In the genomic region with DNA sequence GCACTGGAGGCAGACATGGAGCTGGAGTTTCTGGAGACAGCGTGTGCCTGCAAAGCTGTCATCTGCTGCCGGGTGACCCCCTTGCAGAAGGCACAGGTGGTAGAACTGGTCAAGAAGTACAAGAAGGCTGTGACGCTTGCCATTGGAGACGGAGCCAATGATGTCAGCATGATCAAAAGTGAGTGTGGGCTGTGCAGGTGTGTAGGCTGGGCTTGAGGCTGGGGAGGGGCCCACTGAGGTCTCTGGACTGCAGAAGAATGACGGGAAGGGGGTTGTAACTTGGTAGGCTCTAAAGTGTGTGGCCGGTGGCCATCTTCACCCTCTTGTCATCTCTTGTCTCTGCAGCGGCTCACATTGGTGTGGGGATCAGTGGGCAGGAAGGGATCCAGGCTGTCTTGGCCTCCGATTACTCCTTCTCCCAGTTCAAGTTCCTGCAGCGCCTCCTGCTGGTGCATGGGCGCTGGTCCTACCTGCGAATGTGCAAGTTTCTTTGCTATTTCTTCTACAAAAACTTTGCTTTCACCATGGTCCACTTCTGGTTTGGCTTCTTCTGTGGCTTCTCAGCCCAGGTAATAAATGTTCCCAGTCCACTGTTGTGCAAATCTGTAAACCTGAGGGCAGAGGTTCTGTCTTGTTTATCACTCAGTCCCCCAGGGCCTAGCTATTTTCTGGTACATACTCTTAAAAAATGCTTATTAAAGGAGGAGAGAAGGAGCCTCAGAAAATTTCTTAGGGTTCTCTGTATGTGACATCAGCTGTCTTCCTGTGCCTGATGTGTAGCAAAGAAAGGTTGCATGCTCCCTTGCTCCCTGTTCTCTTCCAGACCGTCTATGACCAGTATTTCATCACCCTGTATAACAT, we compare ENCODE assay signal across 8 cellular contexts. TPM values are rescaled to one million over a fixed set of nuclear protein-coding genes. Genes with fewer than 3 reads are reported as not detected.
A peak's percentile ranks its signal among the peaks of the same experiment; 100 is the strongest.
DNase-seq lines count a peak whose midpoint lies in the region; ATAC-seq, FAIRE-seq and TF ChIP-seq lines count a peak whose summit lies in the region.

No MANE protein-coding gene starts in this region.

- TF ChIP-seq RAD21 in Ishikawa (IDR thresholded peaks at IDR 0.05; ENCODE audit: low read depth), result peak; percentile 67

- H3K36me3 Mint-ChIP-seq in CD14-positive monocyte (peaks cover 0 to 15% of the 10 kb centered on the region in 2 donors), neural crest cell (ENCODE audit: low read depth) (peaks cover 22% of the 10 kb centered on the region)

- H3K4me1 Mint-ChIP-seq in CD14-positive monocyte, result peaks cover 50% of the 10 kb centered on the region
- no peaks in the 10 kb centered on the region for H3K4me1 Mint-ChIP-seq in neural crest cell

- H3K4me3 Mint-ChIP-seq in CD14-positive monocyte (no peak overlapping the region), neural crest cell (no peak overlapping the region)

- no peak for FAIRE-seq in urothelium cell line (lab: Jason Lieb, UNC)

- no peak for ATAC-seq in HG02840 (IDR thresholded peaks at IDR 0.05; ENCODE audit: low FRiP score, unreplicated experiment)

- peak overlapping the region in 6 of 7 donors; percentile 8 to 77 (median 36) for H3K27ac Mint-ChIP-seq in CD14-positive monocyte
- H3K27ac Mint-ChIP-seq in neural crest cell (ENCODE audit: unreplicated experiment), result no peak overlapping the region

- H3K9me3 Mint-ChIP-seq in CD14-positive monocyte, result peaks cover 0 to 3% (median 0%) of the 10 kb centered on the region in 7 donors
- no peaks in the 10 kb centered on the region for H3K9me3 Mint-ChIP-seq in neural crest cell

- no peak for TF ChIP-seq EP300 in Ishikawa (IDR thresholded peaks at IDR 0.05; ENCODE audit: borderline replicate concordance)

- TF ChIP-seq CTCF in CD14-positive monocyte (IDR thresholded peaks at IDR 0.05), result peak; percentile 57
- peak; percentile 66 for TF ChIP-seq CTCF in neural crest cell (conservative IDR thresholded peaks at IDR 0.05)

- intact Hi-C loops in CD14-positive monocyte (cut with micrococcal nuclease), result loop anchor here in 1 of 2 donors (10.0 kb wide), 1 partner anchor 50 kb away; no protein-coding TSS in a partner anchor

- H3K27me3 Mint-ChIP-seq in CD14-positive monocyte (ENCODE audit: low read depth in 3 of 3) (peaks cover 0 to 2% (median 2%) of the 10 kb centered on the region in 3 donors), neural crest cell (ENCODE audit: low read depth) (no peaks in the 10 kb centered on the region)

- DNase-seq in CD14-positive monocyte (ENCODE audit: low spot score) (no peak), ecto neural progenitor cell (ENCODE audit: low spot score) (peak; percentile 70), neural crest cell (ENCODE audit: low read depth, low spot score) (peak; percentile 49), urothelium cell line (ENCODE audit: low spot score) (no peak), NCI-H128 (lab: John Stamatoyannopoulos, UW; ENCODE audit: unreplicated experiment) (no peak)
- DNase-seq in activated CD4-positive, alpha-beta T cell treated with anti-CD3 and anti-CD28 coated beads for 24 hours (ENCODE audit: low read depth in 2 of 2), result peak; percentile 63 to 64

TF ChIP-seq in Ishikawa, 13 proteins besides CTCF, POLR2A, EP300 and RAD21:
- no peak for TF ChIP-seq NFIC (IDR thresholded peaks at IDR 0.05)
- no peak for TF ChIP-seq TAF1 (IDR thresholded peaks at IDR 0.05; ENCODE audit: low read depth)
- TF ChIP-seq YY1 (IDR thresholded peaks at IDR 0.05; ENCODE audit: low read depth), result no peak
- TF ChIP-seq REST (IDR thresholded peaks at IDR 0.05; ENCODE audit: low read depth), result no peak
- no peak for TF ChIP-seq TEAD4 (IDR thresholded peaks at IDR 0.05)
- TF ChIP-seq ZBTB7A (IDR thresholded peaks at IDR 0.05; ENCODE audit: low read depth), result no peak
- TF ChIP-seq EGR1 (IDR thresholded peaks at IDR 0.05), result no peak
- TF ChIP-seq TCF12 (IDR thresholded peaks at IDR 0.05; ENCODE audit: low read depth), result no peak
- TF ChIP-seq FOXM1 (IDR thresholded peaks at IDR 0.05; ENCODE audit: borderline replicate concordance, low read depth), result no peak
TF ChIP-seq in Ishikawa: peak in this region for 0.

RNA-seq across cellular contexts. Expression of gene ATP8B2, which starts 19.9 kb away (rescaled TPM):
- polyA plus RNA-seq in CD14-positive monocyte, result under 1 TPM; 0.46 to 0.98 TPM
- total RNA-seq in neural crest cell, result 44.2 and 48.0 TPM in 2 replicates

RNA-seq across cellular contexts. Expression of gene AQP10, which starts 24.3 kb away (rescaled TPM):
- under 1 TPM in 1 of 2 donors, not detected in 1; 0.09 TPM for polyA plus RNA-seq in CD14-positive monocyte
- not detected in 2 replicates for total RNA-seq in neural crest cell

RNA-seq across cellular contexts. Expression of gene IL6R, which starts 59.9 kb away (rescaled TPM):
- polyA plus RNA-seq in CD14-positive monocyte, result 10 to 100 TPM; 56.4 to 81.7 TPM
- total RNA-seq in neural crest cell, result 0.07 and 0.09 TPM in 2 replicates

Comparison
In these comparisons a context has a peak if more than half of its experiments do, and no peak if none do; other contexts are left out.
1. DNase-seq: peak in activated CD4-positive, alpha-beta T cell treated with anti-CD3 and anti-CD28 coated beads for 24 hours (2 of 2), ecto neural progenitor cell (single experiment) and neural crest cell (single experiment); none in CD14-positive monocyte (single experiment), urothelium cell line (single experiment) and NCI-H128 (single experiment).